16 cellular contexts compared by ENCODE assay signal in genomic region chr1:9319789-9320519, GRCh38. TPM values are rescaled to one million over a fixed set of nuclear protein-coding genes. Genes with fewer than 3 reads are reported as not detected.
DNase-seq lines count a peak whose midpoint lies in the region; ATAC-seq and TF ChIP-seq lines count a peak whose summit lies in the region.
"Had no signal": no experiment of that assay in that cellular context is flagged by ENCODE, and none has a peak within 500 bp of the region (broad histone marks: within the 10 kb centered on the region; RNA-seq: fewer than 3 reads in every experiment).

No MANE protein-coding gene starts in this region.

- POLR2A ChIA-PET in AG04450 (lab: Yijun Ruan, JAX): no interaction called here

- no peaks in the 10 kb centered on the region for H3K36me3 ChIP-seq in Karpas-422 (ENCODE audit: insufficient read depth, low read length)
- peaks cover 0 to 13% (median 4%) of the 10 kb centered on the region in 4 donors for H3K36me3 ChIP-seq in esophagus muscularis mucosa
- peaks cover 4% of the 10 kb centered on the region for H3K36me3 ChIP-seq in osteoblast (ENCODE audit: insufficient read depth, low read length)

- intact Hi-C loops in esophagus muscularis mucosa (cut with DNase I): no loop called here

- H3K4me1 ChIP-seq in Karpas-422 (ENCODE audit: low read length) (peaks cover 15% of the 10 kb centered on the region), esophagus muscularis mucosa (peaks cover 63 to 100% (median 100%) of the 10 kb centered on the region in 4 donors), osteoblast (ENCODE audit: insufficient read depth, low read length) (peaks cover 35% of the 10 kb centered on the region)

- CTCF ChIA-PET in AG04450 (lab: Charles Lee): no interaction called here

- H3K27ac ChIP-seq in AG04450 (ENCODE audit: low read depth, low read length): peak overlapping the region; percentile 91
- no peak overlapping the region for H3K27ac ChIP-seq in Karpas-422 (ENCODE audit: low read length)
- H3K27ac ChIP-seq in esophagus muscularis mucosa (replicated peaks in 1 of 4): peak overlapping the region; percentile 84 to 90 (median 86)
- H3K27ac ChIP-seq in osteoblast (ENCODE audit: low read depth, low read length): no peak overlapping the region

- no peak overlapping the region for H3K9ac ChIP-seq in Karpas-422 (ENCODE audit: low read length)
- H3K9ac ChIP-seq: SK-N-SH had no signal

- H3K79me2 ChIP-seq in Karpas-422 (ENCODE audit: low read length) (no peaks in the 10 kb centered on the region), osteoblast (ENCODE audit: insufficient read depth, low read length) (peaks cover 93% of the 10 kb centered on the region)

- 70% methylated on average over 9 of the region's 21 CpGs for WGBS in esophagus muscularis mucosa

- H3K4me2 ChIP-seq in Karpas-422 (ENCODE audit: low read depth, low read length, poor library complexity, severe bottlenecking) (peak overlapping the region; percentile 10), osteoblast (ENCODE audit: insufficient read depth, low read length) (no peak overlapping the region)
- H3K4me2 ChIP-seq: SK-N-SH had no signal

- TF ChIP-seq POLR2A in esophagus muscularis mucosa (IDR thresholded peaks at IDR 0.05; ENCODE audit: low read depth): no peak

- H4K20me1 ChIP-seq in Karpas-422 (ENCODE audit: insufficient read depth, low read depth, low read length) (no peaks in the 10 kb centered on the region), osteoblast (ENCODE audit: insufficient read depth, low read length) (peaks cover 72% of the 10 kb centered on the region)

- TF ChIP-seq CTCF in AG04450 (IDR thresholded peaks at IDR 0.05; ENCODE audit: low read depth, low read length): no peak
- no peak for TF ChIP-seq CTCF in esophagus muscularis mucosa (IDR thresholded peaks at IDR 0.05)
- TF ChIP-seq CTCF in osteoblast (IDR thresholded peaks at IDR 0.05; ENCODE audit: extremely low read depth, low read depth, low read length): no peak

- H3K9me3 ChIP-seq in AG04450 (ENCODE audit: control insufficient read depth, insufficient read depth, low read length) (peaks cover 3% of the 10 kb centered on the region; the same call in 1 of the 2 replicates), Karpas-422 (ENCODE audit: low read length) (no peaks in the 10 kb centered on the region), esophagus muscularis mucosa (no peaks in the 10 kb centered on the region), osteoblast (ENCODE audit: low read depth, low read length) (no peaks in the 10 kb centered on the region)
- H3K9me3 ChIP-seq: SK-N-SH had no signal

- ATAC-seq in HG03175 (IDR thresholded peaks at IDR 0.05; ENCODE audit: unreplicated experiment) (no peak), left lobe of liver (no peak)

- H3K9me2 ChIP-seq in Karpas-422 (replicated peaks; ENCODE audit: insufficient read depth, low read length): no peaks in the 10 kb centered on the region
- H3K9me2 ChIP-seq: SK-N-SH had no signal

- TF ChIP-seq EP300 in esophagus muscularis mucosa (IDR thresholded peaks at IDR 0.05): no peak

- no peaks in the 10 kb centered on the region for H3K27me3 ChIP-seq in AG04450 (ENCODE audit: control insufficient read depth, insufficient read depth, low read length)
- H3K27me3 ChIP-seq in Karpas-422 (ENCODE audit: low read length): no peaks in the 10 kb centered on the region
- H3K27me3 ChIP-seq in esophagus muscularis mucosa: no peaks in the 10 kb centered on the region
- H3K27me3 ChIP-seq in osteoblast (ENCODE audit: insufficient read depth, low read length): no peaks in the 10 kb centered on the region

- H3K4me3 ChIP-seq in AG04450 (ENCODE audit: low read depth, low read length) (no peak overlapping the region), Karpas-422 (ENCODE audit: low read length) (no peak overlapping the region), esophagus muscularis mucosa (peak overlapping the region in 1 of 4 donors; percentile 30), osteoblast (ENCODE audit: insufficient read depth, low read length) (no peak overlapping the region)

- no peak overlapping the region for H2AFZ ChIP-seq in Karpas-422 (ENCODE audit: low read length)
- H2AFZ ChIP-seq in osteoblast (ENCODE audit: low read length): no peak overlapping the region

- DNase-seq in AG04450 (ENCODE audit: low read depth, low spot score): no peak
- DNase-seq in Karpas-422: no peak
- no peak for DNase-seq in esophagus muscularis mucosa (ENCODE audit: extremely low spot score)
- DNase-seq in osteoblast (ENCODE audit: insufficient read length, low spot score, missing footprints): peak; percentile 66
- no peak for DNase-seq in left lobe of liver (ENCODE audit: low spot score)
- DNase-seq in stimulated activated CD4-positive, alpha-beta T cell treated with anti-CD3 and anti-CD28 coated beads, Interleukin-12 subunit alpha, Interleukin-12 subunit beta, amount 100 ng/mL, for 4 hours: no peak
- DNase-seq in UCSD-AML1 (lab: John Stamatoyannopoulos, UW; ENCODE audit: unreplicated experiment): no peak
- DNase-seq: activated CD4-positive, alpha-beta T cell treated with anti-CD3 and anti-CD28 coated beads for 48 hours; activated naive CD4-positive, alpha-beta T cell treated with Interleukin-2 at 50 U/mL for 16 hours; cortex of kidney; erythroblast; midbrain; NCI-H146; NCI-H446 treated with DMSO at 0.1 percent for 48 hours; SK-N-SH had no signal

RNA-seq across cellular contexts. Expression of gene SPSB1, which starts 27.3 kb away (rescaled TPM):
- polyA plus RNA-seq in AG04450 (2011; rRNA removed): 19.4 and 20.3 TPM in 2 replicates
- 37.1 and 41.0 TPM in 2 replicates for polyA minus RNA-seq in AG04450 (2011; rRNA and poly(A)+ RNA removed)
- not detected in 2 replicates for total RNA-seq in Karpas-422 (2014; rRNA removed; shearing (Covaris generic); ENCODE audit: low replicate concordance)
- total RNA-seq in esophagus muscularis mucosa: 100 to 1,000 TPM in 2 of 4 donors, 10 to 100 TPM in 2; 61.0 to 104 (median 97.4) TPM
- total RNA-seq in osteoblast: 14.7 and 23.2 TPM in 2 replicates
- total RNA-seq in left lobe of liver: 6.2 TPM

Comparison
In these comparisons a context has a peak if more than half of its experiments do, and no peak if none do; other contexts are left out.
1. H3K27ac ChIP-seq: peak in AG04450 (single experiment) and esophagus muscularis mucosa (4 of 4); none in Karpas-422 (single experiment) and osteoblast (single experiment).